9 cellular contexts compared by ENCODE assay signal in genomic region chr17:62869885-62870580, GRCh38.
DNase-seq lines count a peak whose midpoint lies in the region; ATAC-seq and TF ChIP-seq lines count a peak whose summit lies in the region.
"Had no signal": no experiment of that assay in that cellular context is flagged by ENCODE, and none has a peak within 500 bp of the region (broad histone marks: within the 10 kb centered on the region; RNA-seq: fewer than 3 reads in every experiment).

No MANE protein-coding gene starts in this region.

- H3K9me3 ChIP-seq in ectodermal cell (ENCODE audit: control insufficient read depth, low read length), result no peaks in the 10 kb centered on the region
- H3K9me3 ChIP-seq: prostate gland had no signal

- peaks cover 33% of the 10 kb centered on the region for H3K4me1 ChIP-seq in ectodermal cell (ENCODE audit: control insufficient read depth, insufficient read depth, low read length)
- H3K4me1 ChIP-seq: prostate gland had no signal

- H3K27ac ChIP-seq in ectodermal cell (ENCODE audit: insufficient read depth, low read depth, low read length, poor library complexity, severe bottlenecking), result peak overlapping the region; percentile 92
- H3K27ac ChIP-seq: prostate gland had no signal

- no peak for TF ChIP-seq CTCF in GM12865 (IDR thresholded peaks at IDR 0.05; ENCODE audit: insufficient read depth, low read depth, low read length, missing control alignments)

- H3K27me3 ChIP-seq in ectodermal cell (ENCODE audit: control insufficient read depth, insufficient read depth, low read length, poor library complexity, severe bottlenecking), result no peaks in the 10 kb centered on the region

- H3K4me3 ChIP-seq in GM12865 (ENCODE audit: low read depth, low read length) (no peak overlapping the region), ectodermal cell (ENCODE audit: insufficient read depth, low read depth, low read length) (peak overlapping the region; percentile 10)
- H3K4me3 ChIP-seq: prostate gland had no signal

- DNase-seq in GM12865 (ENCODE audit: low read depth) (peak; percentile 54), NCI-H510A treated with DMSO at 0.1 percent for 48 hours (lab: John Stamatoyannopoulos, UW) (peak; percentile 76), non-pigmented ciliary epithelial cell (ENCODE audit: low read depth) (peak; percentile 56)
- DNase-seq in activated CD4-positive, alpha-beta T cell treated with anti-CD3 and anti-CD28 coated beads for 1 hour, result no peak

- 47 to 60% methylated on average over 6 of the region's 7 CpGs for WGBS in ectodermal cell, 2 experiments

- no peak for ATAC-seq in GM19351 (IDR thresholded peaks at IDR 0.05; ENCODE audit: unreplicated experiment)
- no peak for ATAC-seq in GM18520 (IDR thresholded peaks at IDR 0.05; ENCODE audit: unreplicated experiment)
- ATAC-seq in HG02885 (IDR thresholded peaks at IDR 0.05; ENCODE audit: poor library complexity, unreplicated experiment), result no peak

- H3K36me3 ChIP-seq in ectodermal cell (ENCODE audit: control insufficient read depth, insufficient read depth, low read length), result no peaks in the 10 kb centered on the region
- H3K36me3 ChIP-seq: prostate gland had no signal
